ENCODE assay signal across 36 cellular contexts in genomic region chr2:187716301-187716700, GRCh38.
"Had no signal": no experiment of that assay in that cellular context is flagged by ENCODE, and none has a peak within 500 bp of the region (broad histone marks: within the 10 kb centered on the region; RNA-seq: fewer than 3 reads in every experiment).

No MANE protein-coding gene starts in this region.

- DNase-seq: activated CD4-positive, alpha-beta T cell treated with anti-CD3 and anti-CD28 coated beads for 36 hours; activated CD4-positive, alpha-beta T cell treated with anti-CD3 and anti-CD28 coated beads, Interleukin-2, amount 10 ng/mL, durations not matched to agents 7 days and 5 days; activated CD4-positive, alpha-beta T cell treated with anti-CD3 and anti-CD28 coated beads, Interleukin-2, amount 50 U/mL, for 48 hours; activated CD8-positive, alpha-beta T cell treated with anti-CD3 and anti-CD28 coated beads, Interleukin-2, amount 10 ng/mL, durations not matched to agents 7 days and 5 days; activated gamma-delta T cell treated with Interleukin-2 at 50 U/mL for 16 hours; activated naive CD4-positive, alpha-beta T cell treated with anti-CD3 and anti-CD28 coated beads for 36 hours; activated T-cell treated with anti-CD3 and anti-CD28 coated beads for 4 hours; activated T-cell treated with anti-CD3 and anti-CD28 coated beads, Interleukin-2, amount 50 U/mL, for 4 hours; adrenal gland; body of pancreas; cerebellar nuclear complex; Kasumi-1; KG1; MM.1S; MV-4-11; NCI-H1092 treated with DMSO at 0.1 percent for 48 hours; NCI-H1417; NCI-H146; NCI-H187; NCI-H2029 treated with DMSO at 0.1 percent for 48 hours; NCI-H2107; NCI-H2171; NCI-H446; NCI-H510A treated with DMSO at 0.1 percent for 48 hours; NCI-H526 treated with DMSO at 0.1 percent for 48 hours; NK-92 treated with Interleukin-12 subunit alpha and Interleukin-12 subunit beta, amount 100 ng/mL, for 24 hours; PC-9; Right ventricle myocardium superior; SJCRH30; SK-N-SH had no signal

- H3K4me3 Mint-ChIP-seq: activated CD4-positive, alpha-beta T cell treated with anti-CD3 and anti-CD28 coated beads for 36 hours; activated CD4-positive, alpha-beta T cell treated with anti-CD3 and anti-CD28 coated beads, Interleukin-2, amount 10 ng/mL, durations not matched to agents 7 days and 5 days; activated CD8-positive, alpha-beta T cell treated with anti-CD3 and anti-CD28 coated beads, Interleukin-2, amount 10 ng/mL, durations not matched to agents 7 days and 5 days; activated naive CD4-positive, alpha-beta T cell treated with anti-CD3 and anti-CD28 coated beads for 36 hours; activated T-cell treated with anti-CD3 and anti-CD28 coated beads, Interleukin-2, amount 50 U/mL, for 4 hours; activated T-helper 1 cell treated with anti-CD3 and anti-CD28 coated beads, Interleukin-12 subunit alpha, Interleukin-12 subunit beta, Interleukin-2, Interleukin-4 antibody, amounts not matched to agents 30 ng/mL and 10 ng/mL and 1 ng/mL, durations not matched to agents 14 hours and 24 hours and 36 hours; T-helper 1 cell treated with Interleukin-12 subunit alpha and Interleukin-12 subunit beta and Interleukin-4 antibody, amounts not matched to agents 30 μg/mL and 1 μg/mL, for 36 hours; T-helper 2 cell treated with Interferon-gamma antibody and Interleukin-4, amounts not matched to agents 5 μg/mL and 100 μg/mL, for 36 hours had no signal

- H3K27ac ChIP-seq: adrenal gland, body of pancreas, breast epithelium, PC-9, SJCRH30 had no signal

- H3K27me3 Mint-ChIP-seq: activated CD4-positive, alpha-beta T cell treated with anti-CD3 and anti-CD28 coated beads for 36 hours; activated CD4-positive, alpha-beta T cell treated with anti-CD3 and anti-CD28 coated beads, Interleukin-2, amount 10 ng/mL, durations not matched to agents 7 days and 5 days had no signal

- H3K4me3 ChIP-seq: adrenal gland, body of pancreas, breast epithelium, PC-9, SJCRH30 had no signal

- H3K36me3 ChIP-seq: adrenal gland, breast epithelium, SJCRH30 had no signal

- H3K36me3 Mint-ChIP-seq: activated naive CD4-positive, alpha-beta T cell treated with anti-CD3 and anti-CD28 coated beads, Interleukin-2, amount 50 U/mL, for 72 hours had no signal

- H3K9me3 Mint-ChIP-seq: activated CD4-positive, alpha-beta T cell treated with anti-CD3 and anti-CD28 coated beads, Interleukin-2, amount 10 ng/mL, durations not matched to agents 7 days and 5 days; activated naive CD4-positive, alpha-beta T cell treated with anti-CD3 and anti-CD28 coated beads for 36 hours; activated T-helper 1 cell treated with anti-CD3 and anti-CD28 coated beads, Interleukin-12 subunit alpha, Interleukin-12 subunit beta, Interleukin-2, Interleukin-4 antibody, amounts not matched to agents 30 ng/mL and 10 ng/mL and 1 ng/mL, durations not matched to agents 14 hours and 24 hours and 36 hours; T-helper 1 cell treated with Interleukin-12 subunit alpha and Interleukin-12 subunit beta and Interleukin-4 antibody, amounts not matched to agents 30 μg/mL and 1 μg/mL, for 36 hours; T-helper 2 cell treated with Interferon-gamma antibody and Interleukin-4, amounts not matched to agents 5 μg/mL and 100 μg/mL, for 36 hours had no signal

- H3K4me2 ChIP-seq: PC-9, SK-N-SH had no signal

- H3K9ac ChIP-seq: SK-N-SH had no signal

- H3K4me1 Mint-ChIP-seq: activated CD4-positive, alpha-beta T cell treated with anti-CD3 and anti-CD28 coated beads for 36 hours; activated CD4-positive, alpha-beta T cell treated with anti-CD3 and anti-CD28 coated beads, Interleukin-2, amount 10 ng/mL, durations not matched to agents 7 days and 5 days had no signal

- H3K9me3 ChIP-seq: adrenal gland, body of pancreas, breast epithelium, SJCRH30 had no signal

- H3K27me3 ChIP-seq: adrenal gland, body of pancreas, breast epithelium, SJCRH30 had no signal

- H3K4me1 ChIP-seq: adrenal gland, body of pancreas, breast epithelium, SJCRH30 had no signal

- H3K27ac Mint-ChIP-seq: activated CD4-positive, alpha-beta T cell treated with anti-CD3 and anti-CD28 coated beads for 36 hours; activated CD4-positive, alpha-beta T cell treated with anti-CD3 and anti-CD28 coated beads, Interleukin-2, amount 10 ng/mL, durations not matched to agents 7 days and 5 days; activated CD8-positive, alpha-beta T cell treated with anti-CD3 and anti-CD28 coated beads, Interleukin-2, amount 10 ng/mL, durations not matched to agents 7 days and 5 days; activated naive CD4-positive, alpha-beta T cell treated with anti-CD3 and anti-CD28 coated beads for 36 hours; activated naive CD4-positive, alpha-beta T cell treated with anti-CD3 and anti-CD28 coated beads, Interleukin-2, amount 50 U/mL, for 72 hours; activated T-helper 1 cell treated with anti-CD3 and anti-CD28 coated beads, Interleukin-12 subunit alpha, Interleukin-12 subunit beta, Interleukin-2, Interleukin-4 antibody, amounts not matched to agents 30 ng/mL and 10 ng/mL and 1 ng/mL, durations not matched to agents 14 hours and 24 hours and 36 hours; T-helper 1 cell treated with Interleukin-12 subunit alpha and Interleukin-12 subunit beta and Interleukin-4 antibody, amounts not matched to agents 30 μg/mL and 1 μg/mL, for 36 hours; T-helper 2 cell treated with Interferon-gamma antibody and Interleukin-4, amounts not matched to agents 5 μg/mL and 100 μg/mL, for 36 hours had no signal

- H2AFZ ChIP-seq: PC-9 had no signal

- ATAC-seq: activated CD4-positive, alpha-beta T cell treated with anti-CD3 and anti-CD28 coated beads for 36 hours; activated CD4-positive, CD25-positive, alpha-beta regulatory T cell treated with anti-CD3 and anti-CD28 coated beads, Interleukin-2, amount 50 U/mL, for 24 hours; activated CD8-positive, alpha-beta T cell treated with anti-CD3 and anti-CD28 coated beads, Interleukin-2, amount 10 ng/mL, durations not matched to agents 7 days and 5 days; activated naive CD4-positive, alpha-beta T cell treated with anti-CD3 and anti-CD28 coated beads, Interleukin-2, amount 50 U/mL, for 72 hours; activated T-cell treated with anti-CD3 and anti-CD28 coated beads, Interleukin-2, amount 50 U/mL, for 4 hours; body of pancreas had no signal
